8 cellular contexts compared by ENCODE assay signal in genomic region chr17:72591500-72592241, GRCh38.
DNase-seq lines count a peak whose midpoint lies in the region; ATAC-seq, FAIRE-seq and TF ChIP-seq lines count a peak whose summit lies in the region.

No MANE protein-coding gene starts in this region.

- H3K4me1 ChIP-seq in PC-9 (replicated peaks; ENCODE audit: insufficient read depth) = peaks cover 28% of the 10 kb centered on the region
- H3K4me1 ChIP-seq in duodenal mucosa (ENCODE audit: control insufficient read depth in 1 of 2, insufficient read depth in 2 of 2, low read length in 2 of 2) = peaks cover 29% of the 10 kb centered on the region in 2 donors
- H3K4me1 ChIP-seq in mucosa of rectum (ENCODE audit: control insufficient read depth in 2 of 2, insufficient read depth in 2 of 2, low read length in 2 of 2) = peaks cover 13 to 28% of the 10 kb centered on the region in 2 donors

- H2AFZ ChIP-seq in PC-9 = peak overlapping the region; percentile 62

- H4K20me1 ChIP-seq in PC-9 (ENCODE audit: insufficient read depth) = peaks cover 9% of the 10 kb centered on the region; the same call in 1 of the 2 replicates

- H3K9me2 ChIP-seq in PC-9 (ENCODE audit: insufficient read depth) = no peaks in the 10 kb centered on the region

- CTCF ChIA-PET in PC-9 (lab: Charles Lee) = interaction anchor here (0.6 kb wide), 2 partner anchors 20 to 149 kb away, joined by 3 to 10 read pairs; no protein-coding TSS in a partner anchor

- POLR2A ChIA-PET in PC-9 (lab: Charles Lee; ENCODE audit: unreplicated experiment) = interaction anchor here (0.6 to 0.7 kb wide), 3 partner anchors 43 to 751 kb away, joined by 3 to 8 read pairs (median 3); no protein-coding TSS in a partner anchor

- ATAC-seq in GM18498 (IDR thresholded peaks at IDR 0.05; ENCODE audit: unreplicated experiment) = peak; percentile 4

- H3K4me2 ChIP-seq in PC-9 = peak overlapping the region; percentile 95

- H3K9ac ChIP-seq in duodenal mucosa (ENCODE audit: low read depth in 1 of 2, low read length in 2 of 2) (peak overlapping the region; percentile 77 to 89), mucosa of rectum (ENCODE audit: low read depth in 1 of 2, low read length in 2 of 2) (peak overlapping the region; percentile 85 to 96)

- H3K27ac ChIP-seq in PC-9 (peak overlapping the region; percentile 86), duodenal mucosa (ENCODE audit: low read depth, low read length) (no peak overlapping the region), mucosa of rectum (ENCODE audit: low read depth in 2 of 2, low read length in 2 of 2) (peak overlapping the region; percentile 71 to 88)

- DNase-seq in PC-9 (peak in 1 of 2 experiments; percentile 34), cerebellar nuclear complex (lab: John Stamatoyannopoulos, UW) (no peak), NCI-H2029 treated with DMSO at 0.1 percent for 48 hours (lab: John Stamatoyannopoulos, UW) (no peak), GM19239 (ENCODE audit: insufficient read length, low spot score) (no peak), GM12892 (ENCODE audit: insufficient read length) (no peak)

- no peak for TF ChIP-seq POLR2A in GM12892 (IDR thresholded peaks at IDR 0.05; ENCODE audit: low read depth, low read length)

- peak overlapping the region; percentile 97 for H3K4me3 ChIP-seq in PC-9
- peak overlapping the region; percentile 79 to 90 for H3K4me3 ChIP-seq in duodenal mucosa (ENCODE audit: low read depth in 1 of 2, low read length in 2 of 2)
- peak overlapping the region; percentile 92 to 95 for H3K4me3 ChIP-seq in mucosa of rectum (ENCODE audit: low read length in 2 of 2)

- FAIRE-seq in GM19239 (lab: Jason Lieb, UNC) = no peak
- FAIRE-seq in GM12892 (lab: Jason Lieb, UNC) = no peak

- H3K27me3 ChIP-seq in PC-9 (ENCODE audit: insufficient read depth, low read depth) = no peaks in the 10 kb centered on the region
- H3K27me3 ChIP-seq in duodenal mucosa (ENCODE audit: control insufficient read depth in 1 of 2, insufficient read depth in 2 of 2, low read length in 2 of 2) = peaks cover 0 to 4% of the 10 kb centered on the region in 2 donors
- no peaks in the 10 kb centered on the region for H3K27me3 ChIP-seq in mucosa of rectum (ENCODE audit: control insufficient read depth in 2 of 2, insufficient read depth in 2 of 2, low read length in 2 of 2)

- no peaks in the 10 kb centered on the region; the same call in 1 of the 2 replicates for H3K9me3 ChIP-seq in PC-9 (ENCODE audit: insufficient read depth, low read depth)
- no peaks in the 10 kb centered on the region for H3K9me3 ChIP-seq in duodenal mucosa (ENCODE audit: control insufficient read depth in 1 of 2, low read length in 2 of 2)
- no peaks in the 10 kb centered on the region for H3K9me3 ChIP-seq in mucosa of rectum (ENCODE audit: control insufficient read depth in 2 of 2, low read length in 2 of 2)

- intact Hi-C loops in PC-9 (cut with micrococcal nuclease; ENCODE audit: unreplicated experiment) = loop anchor here (1.0 kb wide), 1 partner anchor 49 kb away; no protein-coding TSS in a partner anchor

- no peak for TF ChIP-seq CTCF in PC-9 (conservative IDR thresholded peaks at IDR 0.05)

- peaks cover 59% of the 10 kb centered on the region for H3K79me2 ChIP-seq in PC-9 (ENCODE audit: low read depth)

- TSS peak; percentile 55 for BruUV-seq in PC-9 (replicated peaks; lab: Mats Ljungman, UMichigan)

- H3K36me3 ChIP-seq in PC-9 (ENCODE audit: low read depth) = no peaks in the 10 kb centered on the region
- no peaks in the 10 kb centered on the region for H3K36me3 ChIP-seq in duodenal mucosa (ENCODE audit: control insufficient read depth in 1 of 2, insufficient read depth in 2 of 2, low read length in 2 of 2)
- H3K36me3 ChIP-seq in mucosa of rectum (ENCODE audit: control insufficient read depth in 2 of 2, insufficient read depth in 2 of 2, low read length in 2 of 2) = peaks cover 0 to 3% of the 10 kb centered on the region in 2 donors

- peaks cover 32% of the 10 kb centered on the region for H3F3A ChIP-seq in PC-9 (ENCODE audit: insufficient read depth, low read depth)
